In genomic region chrX:71615056-71615455, GRCh38 we compare ENCODE assay signal across 22 cellular contexts. TPM values are rescaled to one million over a fixed set of nuclear protein-coding genes. Genes with fewer than 3 reads are reported as not detected.
A peak's percentile ranks its signal among the peaks of the same experiment; 100 is the strongest.
DNase-seq lines count a peak whose midpoint lies in the region; ATAC-seq lines count a peak whose summit lies in the region.
"Had no signal": no experiment of that assay in that cellular context is flagged by ENCODE, and none has a peak within 500 bp of the region (broad histone marks: within the 10 kb centered on the region; RNA-seq: fewer than 3 reads in every experiment).

No MANE protein-coding gene starts in this region.

- H3K27me3 Mint-ChIP-seq in activated naive CD4-positive, alpha-beta T cell treated with anti-CD3 and anti-CD28 coated beads, Interleukin-2, amount 10 ng/mL, durations not matched to agents 7 days and 5 days, result no peaks in the 10 kb centered on the region
- H3K27me3 Mint-ChIP-seq in activated CD4-positive, alpha-beta memory T cell treated with anti-CD3 and anti-CD28 coated beads, Interleukin-2, amount 10 ng/mL, durations not matched to agents 7 days and 5 days, result no peaks in the 10 kb centered on the region
- H3K27me3 Mint-ChIP-seq in effector memory CD8-positive, alpha-beta T cell, result no peaks in the 10 kb centered on the region

- peak overlapping the region; percentile 89 to 96 for H3K27ac Mint-ChIP-seq in activated naive CD4-positive, alpha-beta T cell treated with anti-CD3 and anti-CD28 coated beads, Interleukin-2, amount 50 U/mL, for 72 hours
- no peak overlapping the region for H3K27ac Mint-ChIP-seq in activated naive CD4-positive, alpha-beta T cell treated with anti-CD3 and anti-CD28 coated beads, Interleukin-2, amount 10 ng/mL, durations not matched to agents 7 days and 5 days
- H3K27ac Mint-ChIP-seq in activated CD4-positive, alpha-beta memory T cell treated with anti-CD3 and anti-CD28 coated beads, Interleukin-2, amount 10 ng/mL, durations not matched to agents 7 days and 5 days, result peak overlapping the region; percentile 90
- H3K27ac Mint-ChIP-seq in effector memory CD8-positive, alpha-beta T cell, result peak overlapping the region; percentile 98

- CTCF ChIA-PET in activated naive CD4-positive, alpha-beta T cell treated with anti-CD3 and anti-CD28 coated beads, Interleukin-2, amount 10 ng/mL, durations not matched to agents 7 days and 5 days (lab: Charles Lee), result interaction anchor here (1.1 kb wide), 1 partner anchor 10 kb away, joined by 3 read pairs; no protein-coding TSS in a partner anchor
- CTCF ChIA-PET in activated CD4-positive, alpha-beta memory T cell treated with anti-CD3 and anti-CD28 coated beads, Interleukin-2, amount 10 ng/mL, durations not matched to agents 7 days and 5 days (lab: Charles Lee), result no interaction called here

- POLR2A ChIA-PET in activated CD4-positive, alpha-beta memory T cell treated with anti-CD3 and anti-CD28 coated beads, Interleukin-2, amount 10 ng/mL, durations not matched to agents 7 days and 5 days (lab: Charles Lee), result interaction anchor here (1.2 to 2.3 kb wide), 4 partner anchors 22 to 83 kb away, joined by 3 to 11 read pairs (median 6); no protein-coding TSS in a partner anchor

- ATAC-seq in activated naive CD4-positive, alpha-beta T cell treated with anti-CD3 and anti-CD28 coated beads, Interleukin-2, amount 50 U/mL, for 72 hours, result no peak
- ATAC-seq in effector memory CD8-positive, alpha-beta T cell (replicated peaks), result no peak
- ATAC-seq in GM21526 (IDR thresholded peaks at IDR 0.05; ENCODE audit: low FRiP score, unreplicated experiment), result no peak
- ATAC-seq: Panc1 had no signal

- no peak overlapping the region for H3K4me3 Mint-ChIP-seq in activated naive CD4-positive, alpha-beta T cell treated with anti-CD3 and anti-CD28 coated beads, Interleukin-2, amount 10 ng/mL, durations not matched to agents 7 days and 5 days
- peak overlapping the region; percentile 91 for H3K4me3 Mint-ChIP-seq in activated CD4-positive, alpha-beta memory T cell treated with anti-CD3 and anti-CD28 coated beads, Interleukin-2, amount 10 ng/mL, durations not matched to agents 7 days and 5 days
- peak overlapping the region; percentile 89 to 92 for H3K4me3 Mint-ChIP-seq in effector memory CD8-positive, alpha-beta T cell

- no peaks in the 10 kb centered on the region for H3K9me3 Mint-ChIP-seq in activated naive CD4-positive, alpha-beta T cell treated with anti-CD3 and anti-CD28 coated beads, Interleukin-2, amount 50 U/mL, for 72 hours
- H3K9me3 Mint-ChIP-seq in activated naive CD4-positive, alpha-beta T cell treated with anti-CD3 and anti-CD28 coated beads, Interleukin-2, amount 10 ng/mL, durations not matched to agents 7 days and 5 days, result no peaks in the 10 kb centered on the region
- H3K9me3 Mint-ChIP-seq in activated CD4-positive, alpha-beta memory T cell treated with anti-CD3 and anti-CD28 coated beads, Interleukin-2, amount 10 ng/mL, durations not matched to agents 7 days and 5 days, result no peaks in the 10 kb centered on the region
- no peaks in the 10 kb centered on the region for H3K9me3 Mint-ChIP-seq in effector memory CD8-positive, alpha-beta T cell

- peaks cover 44 to 52% of the 10 kb centered on the region in 2 donors for H3K36me3 Mint-ChIP-seq in activated naive CD4-positive, alpha-beta T cell treated with anti-CD3 and anti-CD28 coated beads, Interleukin-2, amount 50 U/mL, for 72 hours
- H3K36me3 Mint-ChIP-seq in activated naive CD4-positive, alpha-beta T cell treated with anti-CD3 and anti-CD28 coated beads, Interleukin-2, amount 10 ng/mL, durations not matched to agents 7 days and 5 days, result peaks cover 60% of the 10 kb centered on the region
- H3K36me3 Mint-ChIP-seq in activated CD4-positive, alpha-beta memory T cell treated with anti-CD3 and anti-CD28 coated beads, Interleukin-2, amount 10 ng/mL, durations not matched to agents 7 days and 5 days (ENCODE audit: low read depth), result peaks cover 65% of the 10 kb centered on the region
- H3K36me3 Mint-ChIP-seq in effector memory CD8-positive, alpha-beta T cell (ENCODE audit: insufficient read depth), result peaks cover 63% of the 10 kb centered on the region

- no peak for DNase-seq in activated naive CD4-positive, alpha-beta T cell treated with anti-CD3 and anti-CD28 coated beads, Interleukin-2, amount 50 U/mL, for 72 hours (ENCODE audit: low spot score in 2 of 2)
- DNase-seq in activated naive CD4-positive, alpha-beta T cell treated with anti-CD3 and anti-CD28 coated beads, Interleukin-2, amount 10 ng/mL, durations not matched to agents 7 days and 5 days, result no peak
- no peak for DNase-seq in activated CD4-positive, alpha-beta memory T cell treated with anti-CD3 and anti-CD28 coated beads, Interleukin-2, amount 10 ng/mL, durations not matched to agents 7 days and 5 days
- no peak for DNase-seq in effector memory CD8-positive, alpha-beta T cell
- DNase-seq in NCI-H2081 (lab: John Stamatoyannopoulos, UW) (no peak), superior temporal gyrus (ENCODE audit: extremely low spot score) (no peak)
- DNase-seq: H7; head of caudate nucleus; Karpas-422; mammary epithelial cell; NCI-H146; NCI-H2171; NCI-H524 treated with DMSO at 0.1 percent for 48 hours; occipital lobe; SHP77 treated with DMSO at 0.1 percent for 48 hours; stimulated activated CD4-positive, alpha-beta T cell treated with anti-CD3 and anti-CD28 coated beads, Interleukin-1b, Interleukin-23, amount 100 ng/mL, for 48 hours; SW 1271 had no signal

- peaks cover 79% of the 10 kb centered on the region for H3K4me1 Mint-ChIP-seq in activated naive CD4-positive, alpha-beta T cell treated with anti-CD3 and anti-CD28 coated beads, Interleukin-2, amount 10 ng/mL, durations not matched to agents 7 days and 5 days
- H3K4me1 Mint-ChIP-seq in activated CD4-positive, alpha-beta memory T cell treated with anti-CD3 and anti-CD28 coated beads, Interleukin-2, amount 10 ng/mL, durations not matched to agents 7 days and 5 days, result peaks cover 60% of the 10 kb centered on the region
- peaks cover 40 to 49% of the 10 kb centered on the region in 2 donors for H3K4me1 Mint-ChIP-seq in effector memory CD8-positive, alpha-beta T cell (ENCODE audit: low read depth in 2 of 2)

RNA-seq across cellular contexts. Expression of gene CXCR3, which starts 3.3 kb away (rescaled TPM):
- total RNA-seq in activated naive CD4-positive, alpha-beta T cell treated with anti-CD3 and anti-CD28 coated beads, Interleukin-2, amount 50 U/mL, for 72 hours, result 10 to 100 TPM in 1 of 2 donors, 1 to 10 TPM in 1; 6.8 to 43.0 TPM
- 10 to 100 TPM; 84.9 to 85.7 TPM for total RNA-seq in activated CD4-positive, alpha-beta memory T cell treated with anti-CD3 and anti-CD28 coated beads, Interleukin-2, amount 10 ng/mL, durations not matched to agents 7 days and 5 days
- total RNA-seq: cerebellum, epithelial cell of proximal tubule, H7, mammary epithelial cell, occipital lobe, vagina had no signal

RNA-seq across cellular contexts. Expression of gene GCNA, which starts 36.8 kb away (rescaled TPM):
- total RNA-seq in activated naive CD4-positive, alpha-beta T cell treated with anti-CD3 and anti-CD28 coated beads, Interleukin-2, amount 50 U/mL, for 72 hours, result 1 to 10 TPM; 4.1 to 6.0 TPM
- 1 to 10 TPM; 4.4 to 5.3 TPM for total RNA-seq in activated CD4-positive, alpha-beta memory T cell treated with anti-CD3 and anti-CD28 coated beads, Interleukin-2, amount 10 ng/mL, durations not matched to agents 7 days and 5 days
